In the genomic region with DNA sequence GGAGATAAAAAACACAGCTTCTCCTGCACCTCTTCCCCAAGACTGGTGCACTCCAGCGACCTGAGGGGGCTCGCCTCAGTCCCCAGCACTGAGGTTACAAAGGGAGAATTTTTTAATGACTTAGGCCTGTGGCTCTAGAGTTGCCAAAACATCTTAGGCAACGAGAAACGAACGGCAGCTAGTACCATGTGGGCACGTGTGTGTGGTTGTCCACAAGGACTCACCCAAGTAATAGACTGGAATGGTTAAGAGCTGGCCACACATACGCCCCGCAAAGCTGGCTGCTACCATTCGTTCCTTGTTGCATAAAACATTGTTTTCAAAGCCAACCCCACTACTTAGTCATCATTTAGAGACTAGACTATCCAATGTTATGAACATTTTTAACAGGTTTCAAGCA, we compare ENCODE assay signal across 25 cellular contexts. TPM values are rescaled to one million over a fixed set of nuclear protein-coding genes. Genes with fewer than 3 reads are reported as not detected.
DNase-seq lines count a peak whose midpoint lies in the region; ATAC-seq and TF ChIP-seq lines count a peak whose summit lies in the region.
"Had no signal": no experiment of that assay in that cellular context is flagged by ENCODE, and none has a peak within 500 bp of the region (broad histone marks: within the 10 kb centered on the region; RNA-seq: fewer than 3 reads in every experiment).

No MANE protein-coding gene starts in this region.

- H3K36me3 ChIP-seq in breast epithelium, result peaks cover 5% of the 10 kb centered on the region
- peaks cover 19% of the 10 kb centered on the region for H3K36me3 ChIP-seq in Panc1 (ENCODE audit: control insufficient read depth, insufficient read depth, low read length)
- H3K36me3 ChIP-seq: BE2C; BLaER1 treated with 17β-estradiol and CSF1 and Interleukin-3, amounts not matched to agents 10 nM and 100 nM; HAP-1 had no signal

- BruUV-seq in MCF 10A (replicated peaks; lab: Mats Ljungman, UMichigan) (TSS peak; percentile 9), Calu3 (replicated peaks; lab: Mats Ljungman, UMichigan) (TSS peak; percentile 21), Panc1 (replicated peaks; lab: Mats Ljungman, UMichigan) (TSS peak; percentile 65)

- TF ChIP-seq CTCF in MCF 10A (IDR thresholded peaks at IDR 0.05; ENCODE audit: unreplicated experiment), result no peak
- TF ChIP-seq CTCF in breast epithelium (IDR thresholded peaks at IDR 0.05), result no peak
- TF ChIP-seq CTCF in Calu3 (IDR thresholded peaks at IDR 0.05; ENCODE audit: unreplicated experiment), result no peak
- no peak for TF ChIP-seq CTCF in Panc1 (IDR thresholded peaks at IDR 0.05)

- H3K9me3 Mint-ChIP-seq in MCF 10A (ENCODE audit: unreplicated experiment), result no peaks in the 10 kb centered on the region
- H3K9me3 Mint-ChIP-seq in Calu3 (ENCODE audit: low read depth, unreplicated experiment), result peaks cover 4% of the 10 kb centered on the region
- peaks cover 1% of the 10 kb centered on the region for H3K9me3 Mint-ChIP-seq in activated CD4-positive, alpha-beta memory T cell treated with anti-CD3 and anti-CD28 coated beads, Interleukin-2, amount 10 ng/mL, durations not matched to agents 7 days and 5 days

- H3K4me1 ChIP-seq in breast epithelium, result no peaks in the 10 kb centered on the region
- peaks cover 7% of the 10 kb centered on the region for H3K4me1 ChIP-seq in Panc1 (ENCODE audit: control insufficient read depth, insufficient read depth, low read length)
- H3K4me1 ChIP-seq: A549, BE2C, HAP-1 had no signal

- intact Hi-C loops in MCF 10A (cut with micrococcal nuclease) (no loop called here), breast epithelium (cut with DNase I; ENCODE audit: low total_unique reads) (no loop called here), Calu3 (cut with micrococcal nuclease; ENCODE audit: unreplicated experiment) (no loop called here), Panc1 (cut with micrococcal nuclease; ENCODE audit: unreplicated experiment) (no loop called here)

- H3K27me3 ChIP-seq in breast epithelium (no peaks in the 10 kb centered on the region), Panc1 (ENCODE audit: control insufficient read depth, insufficient read depth, low read length) (no peaks in the 10 kb centered on the region)
- H3K27me3 ChIP-seq: BE2C; BLaER1 treated with 17β-estradiol and CSF1 and Interleukin-3, amounts not matched to agents 10 nM and 100 nM had no signal

- TF ChIP-seq POLR2A in breast epithelium (IDR thresholded peaks at IDR 0.05), result no peak

- H3K27me3 Mint-ChIP-seq in MCF 10A (ENCODE audit: insufficient read depth, unreplicated experiment), result no peaks in the 10 kb centered on the region
- H3K27me3 Mint-ChIP-seq in Calu3 (ENCODE audit: unreplicated experiment), result no peaks in the 10 kb centered on the region
- H3K27me3 Mint-ChIP-seq in activated CD4-positive, alpha-beta memory T cell treated with anti-CD3 and anti-CD28 coated beads, Interleukin-2, amount 10 ng/mL, durations not matched to agents 7 days and 5 days, result peaks cover 2% of the 10 kb centered on the region

- no peak for ATAC-seq in Panc1
- ATAC-seq: A549, GM12878 had no signal

- H3K27ac ChIP-seq in breast epithelium (no peak overlapping the region), Panc1 (ENCODE audit: low read length) (0 out of 2 replicates have a peak overlapping the region, but pooled peaks have one; percentile 7)
- H3K27ac ChIP-seq: 22Rv1; A549; BLaER1 treated with 17β-estradiol and CSF1 and Interleukin-3, amounts not matched to agents 10 nM and 100 nM had no signal

- in situ Hi-C loops in Panc1 (cut with HindIII; ENCODE audit: low pct_unique_long_range_greater_than_20kb, low sequenced_read_pairs), result no loop called here

- H3K4me3 ChIP-seq in breast epithelium (no peak overlapping the region), Panc1 (ENCODE audit: low read depth in 2 of 2, low read length in 2 of 2) (no peak overlapping the region)
- H3K4me3 ChIP-seq: A549; BLaER1 treated with 17β-estradiol and CSF1 and Interleukin-3, amounts not matched to agents 10 nM and 100 nM; GM12878; HAP-1 had no signal

- no peak overlapping the region for H3K4me3 Mint-ChIP-seq in MCF 10A (ENCODE audit: unreplicated experiment)
- H3K4me3 Mint-ChIP-seq in Calu3 (ENCODE audit: low read depth, unreplicated experiment), result no peak overlapping the region
- no peak overlapping the region for H3K4me3 Mint-ChIP-seq in activated CD4-positive, alpha-beta memory T cell treated with anti-CD3 and anti-CD28 coated beads, Interleukin-2, amount 10 ng/mL, durations not matched to agents 7 days and 5 days
- H3K4me3 Mint-ChIP-seq: CD14-positive monocyte; CD4-positive, alpha-beta T cell; CD8-positive, alpha-beta memory T cell; HFFc6 had no signal

- no peaks in the 10 kb centered on the region for H3K4me1 Mint-ChIP-seq in MCF 10A (ENCODE audit: insufficient read depth, unreplicated experiment)
- H3K4me1 Mint-ChIP-seq in Calu3 (ENCODE audit: low read depth, unreplicated experiment), result peaks cover 9% of the 10 kb centered on the region
- H3K4me1 Mint-ChIP-seq in activated CD4-positive, alpha-beta memory T cell treated with anti-CD3 and anti-CD28 coated beads, Interleukin-2, amount 10 ng/mL, durations not matched to agents 7 days and 5 days, result no peaks in the 10 kb centered on the region
- H3K4me1 Mint-ChIP-seq: CD8-positive, alpha-beta memory T cell had no signal

- H3K9me3 ChIP-seq in breast epithelium (peaks cover 10 to 11% of the 10 kb centered on the region in 2 donors), Panc1 (ENCODE audit: control insufficient read depth, insufficient read depth, low read depth, low read length) (peaks cover 5% of the 10 kb centered on the region; the same call in 1 of the 2 replicates)
- H3K9me3 ChIP-seq: BE2C, HAP-1 had no signal

- no peak overlapping the region for H3K27ac Mint-ChIP-seq in MCF 10A (ENCODE audit: low read depth, unreplicated experiment)
- no peak overlapping the region for H3K27ac Mint-ChIP-seq in Calu3 (ENCODE audit: unreplicated experiment)
- H3K27ac Mint-ChIP-seq in activated CD4-positive, alpha-beta memory T cell treated with anti-CD3 and anti-CD28 coated beads, Interleukin-2, amount 10 ng/mL, durations not matched to agents 7 days and 5 days, result no peak overlapping the region
- H3K27ac Mint-ChIP-seq: CD14-positive monocyte; CD4-positive, alpha-beta T cell; CD8-positive, alpha-beta memory T cell; HFFc6 had no signal

- no peak for DNase-seq in MCF 10A (ENCODE audit: unreplicated experiment)
- no peak for DNase-seq in breast epithelium (ENCODE audit: low spot score in 2 of 2)
- no peak for DNase-seq in Calu3
- no peak for DNase-seq in Panc1 (ENCODE audit: low read depth, low spot score)
- no peak for DNase-seq in activated gamma-delta T cell treated with Interleukin-2 at 50 U/mL for 16 hours
- no peak for DNase-seq in stimulated activated CD4-positive, alpha-beta T cell treated with anti-CD3 and anti-CD28 coated beads, Interleukin-4, amount 100 ng/mL, for 4 hours
- no peak for DNase-seq in SHP77 treated with DMSO at 0.1 percent for 48 hours (lab: John Stamatoyannopoulos, UW)
- DNase-seq in activated CD4-positive, alpha-beta memory T cell treated with anti-CD3 and anti-CD28 coated beads, Interleukin-2, amount 10 ng/mL, durations not matched to agents 7 days and 5 days, result no peak
- DNase-seq: ACHN; AML-193; BE2C; CD4-positive, alpha-beta T cell; CD8-positive, alpha-beta memory T cell; DMS153; DMS79; EL; GDM1; GOT3; HFFc6 had no signal

- CTCF ChIA-PET in MCF 10A (lab: Yijun Ruan, JAX), result interaction anchor here (0.5 to 2.2 kb wide), 5 partner anchors 10 to 159 kb away, joined by 3 to 6 read pairs (median 4); no protein-coding TSS in a partner anchor
- CTCF ChIA-PET in Calu3 (lab: Charles Lee), result interaction anchor here (0.5 kb wide), 1 partner anchor 11 kb away, joined by 3 read pairs; no protein-coding TSS in a partner anchor
- CTCF ChIA-PET in Panc1 (lab: Charles Lee), result no interaction called here
- CTCF ChIA-PET in activated CD4-positive, alpha-beta memory T cell treated with anti-CD3 and anti-CD28 coated beads, Interleukin-2, amount 10 ng/mL, durations not matched to agents 7 days and 5 days (lab: Charles Lee), result interaction anchor here (0.5 kb wide), 1 partner anchor 64 kb away, joined by 3 read pairs; no protein-coding TSS in a partner anchor

- H3K36me3 Mint-ChIP-seq in MCF 10A (ENCODE audit: insufficient read depth, unreplicated experiment) (peaks cover 83% of the 10 kb centered on the region), Calu3 (ENCODE audit: insufficient read depth, unreplicated experiment) (peaks cover 75% of the 10 kb centered on the region)
- no peaks in the 10 kb centered on the region for H3K36me3 Mint-ChIP-seq in activated CD4-positive, alpha-beta memory T cell treated with anti-CD3 and anti-CD28 coated beads, Interleukin-2, amount 10 ng/mL, durations not matched to agents 7 days and 5 days (ENCODE audit: low read depth)
- H3K36me3 Mint-ChIP-seq: CD14-positive monocyte; CD8-positive, alpha-beta memory T cell had no signal

- POLR2A ChIA-PET in MCF 10A (lab: Yijun Ruan, JAX), result interaction anchor here (0.5 to 2.9 kb wide), 4 partner anchors 10 to 124 kb away, joined by 3 to 11 read pairs (median 5); no protein-coding TSS in a partner anchor
- POLR2A ChIA-PET in Panc1 (lab: Charles Lee), result no interaction called here
- POLR2A ChIA-PET in activated CD4-positive, alpha-beta memory T cell treated with anti-CD3 and anti-CD28 coated beads, Interleukin-2, amount 10 ng/mL, durations not matched to agents 7 days and 5 days (lab: Charles Lee), result no interaction called here

RNA-seq across cellular contexts. Expression of gene RIPK4, which starts 26.9 kb away (rescaled TPM):
- total RNA-seq in MCF 10A (2022), result 14.0 and 22.3 TPM in 2 replicates
- 10 to 100 TPM in 2 of 3 donors, not detected in 1; 15.7 to 30.3 TPM for total RNA-seq in breast epithelium
- 30.0 and 30.3 TPM in 2 replicates for total RNA-seq in Calu3 (2022)
- total RNA-seq in Panc1 (2021; ENCODE audit: unreplicated experiment), result 67.4 TPM
- 76.4 TPM for polyA plus RNA-seq in Panc1 (2012; ENCODE audit: insufficient read length)
- total RNA-seq in activated CD4-positive, alpha-beta memory T cell treated with anti-CD3 and anti-CD28 coated beads, Interleukin-2, amount 10 ng/mL, durations not matched to agents 7 days and 5 days, result not detected
- polyA plus RNA-seq: CD8-positive, alpha-beta memory T cell; GM12878 had no signal
